In genomic region chr2:26274058-26274613, GRCh38 we compare ENCODE assay signal across 8 cellular contexts. TPM values are rescaled to one million over a fixed set of nuclear protein-coding genes. Genes with fewer than 3 reads are reported as not detected.
DNase-seq lines count a peak whose midpoint lies in the region; ATAC-seq and TF ChIP-seq lines count a peak whose summit lies in the region.
"Had no signal": no experiment of that assay in that cellular context is flagged by ENCODE, and none has a peak within 500 bp of the region (broad histone marks: within the 10 kb centered on the region; RNA-seq: fewer than 3 reads in every experiment).

No MANE protein-coding gene starts in this region.

- peak; percentile 88 for ATAC-seq in upper lobe of right lung
- ATAC-seq in HG02970 (IDR thresholded peaks at IDR 0.05; ENCODE audit: low FRiP score, unreplicated experiment), result no peak

- no peak overlapping the region for H3K4me3 Mint-ChIP-seq in activated T-cell treated with anti-CD3 and anti-CD28 coated beads, Interleukin-2, amount 50 U/mL, for 24 hours
- H3K4me3 Mint-ChIP-seq: immature natural killer cell had no signal

- no peak overlapping the region for H3K27ac Mint-ChIP-seq in activated T-cell treated with anti-CD3 and anti-CD28 coated beads, Interleukin-2, amount 50 U/mL, for 24 hours
- H3K27ac Mint-ChIP-seq: immature natural killer cell had no signal

- peaks cover 32% of the 10 kb centered on the region for H3K4me1 ChIP-seq in upper lobe of right lung

- DNase-seq in LHCN-M2 (ENCODE audit: low read depth) (peak; percentile 94), astrocyte of the hippocampus (ENCODE audit: low read depth, low spot score) (peak; percentile 88), kidney glomerular epithelial cell (lab: John Stamatoyannopoulos, UW) (peak; percentile 48), upper lobe of right lung (no peak), T1000 (lab: John Stamatoyannopoulos, UW) (no peak)
- DNase-seq in activated T-cell treated with anti-CD3 and anti-CD28 coated beads, Interleukin-2, amount 50 U/mL, for 24 hours, result no peak
- DNase-seq: immature natural killer cell had no signal

- peak overlapping the region; percentile 63 for H3K27ac ChIP-seq in upper lobe of right lung

- peaks cover 38% of the 10 kb centered on the region for H3K36me3 ChIP-seq in upper lobe of right lung

- no peaks in the 10 kb centered on the region for H3K9me3 ChIP-seq in upper lobe of right lung

- H3K4me3 ChIP-seq in upper lobe of right lung, result no peak overlapping the region

- H3K36me3 Mint-ChIP-seq in activated T-cell treated with anti-CD3 and anti-CD28 coated beads, Interleukin-2, amount 50 U/mL, for 24 hours (ENCODE audit: low read depth), result peaks cover 74% of the 10 kb centered on the region

- no peaks in the 10 kb centered on the region for H3K27me3 Mint-ChIP-seq in activated T-cell treated with anti-CD3 and anti-CD28 coated beads, Interleukin-2, amount 50 U/mL, for 24 hours

- no peaks in the 10 kb centered on the region for H3K27me3 ChIP-seq in upper lobe of right lung

- intact Hi-C loops in upper lobe of right lung (cut with DNase I), result no loop called here

- no peak for TF ChIP-seq CTCF in upper lobe of right lung (IDR thresholded peaks at IDR 0.05)

- H3K4me1 Mint-ChIP-seq in activated T-cell treated with anti-CD3 and anti-CD28 coated beads, Interleukin-2, amount 50 U/mL, for 24 hours (ENCODE audit: low read depth), result peaks cover 17% of the 10 kb centered on the region
- H3K4me1 Mint-ChIP-seq: immature natural killer cell had no signal

- no peaks in the 10 kb centered on the region for H3K9me3 Mint-ChIP-seq in activated T-cell treated with anti-CD3 and anti-CD28 coated beads, Interleukin-2, amount 50 U/mL, for 24 hours
- H3K9me3 Mint-ChIP-seq: immature natural killer cell had no signal

RNA-seq across cellular contexts. Expression of gene HADHB, which starts 29.4 kb away (rescaled TPM):
- total RNA-seq in LHCN-M2 (2014; rRNA removed), result 114 and 118 TPM in 2 replicates
- 97.4 TPM for polyA plus RNA-seq in LHCN-M2 (2012)
- total RNA-seq in upper lobe of right lung, result 105 TPM

RNA-seq across cellular contexts. Expression of gene HADHA, which starts 29.7 kb away (rescaled TPM):
- total RNA-seq in LHCN-M2 (2014; rRNA removed) (122 and 127 TPM in 2 replicates), upper lobe of right lung (118 TPM)
- 120 TPM for polyA plus RNA-seq in LHCN-M2 (2012)

Comparison
In these comparisons a context has a peak if more than half of its experiments do, and no peak if none do; other contexts are left out.
1. DNase-seq: peak in LHCN-M2 (single experiment), astrocyte of the hippocampus (single experiment) and kidney glomerular epithelial cell (single experiment); none in upper lobe of right lung (single experiment), activated T-cell treated with anti-CD3 and anti-CD28 coated beads, Interleukin-2, amount 50 U/mL, for 24 hours (single experiment) and T1000 (single experiment).